Comparison of ENCODE assay signal across 38 cellular contexts in the genomic region with DNA sequence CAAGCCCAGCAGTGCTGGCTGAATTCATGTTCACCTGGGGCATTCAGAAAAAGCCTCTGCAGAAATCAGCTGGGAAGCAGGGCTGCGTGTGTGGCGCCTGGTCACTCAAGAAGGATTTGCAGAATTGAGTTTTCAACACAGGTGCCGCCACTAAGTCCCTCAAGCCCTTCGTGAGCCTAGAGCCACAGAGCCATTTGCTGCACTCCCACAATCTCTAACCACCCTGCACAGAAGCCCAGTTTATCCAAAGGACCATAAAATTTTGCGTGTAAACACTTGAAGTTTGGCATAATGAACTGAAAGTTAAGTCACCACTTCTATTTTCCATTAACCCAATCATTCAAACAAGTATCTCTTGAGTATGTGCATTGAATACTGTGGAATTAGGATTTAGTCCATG.
"Had no signal": no experiment of that assay in that cellular context is flagged by ENCODE, and none has a peak within 500 bp of the region (broad histone marks: within the 10 kb centered on the region; RNA-seq: fewer than 3 reads in every experiment).

No MANE protein-coding gene starts in this region.

- H3K4me1 ChIP-seq: colonic mucosa, pancreas, prostate gland had no signal

- H3K36me3 Mint-ChIP-seq: activated naive CD4-positive, alpha-beta T cell treated with anti-CD3 and anti-CD28 coated beads, Interleukin-2, amount 10 ng/mL, durations not matched to agents 7 days and 5 days; activated naive CD8-positive, alpha-beta T cell treated with anti-CD3 and anti-CD28 coated beads, Interleukin-2, amount 10 ng/mL, durations not matched to agents 7 days and 5 days; brain; naive B cell; stimulated activated effector memory CD8-positive, alpha-beta T cell treated with anti-CD3 and anti-CD28 coated beads, Interleukin-12 subunit alpha, Interleukin-12 subunit beta, amount 100 ng/mL, for 72 hours; type B pancreatic cell had no signal

- ATAC-seq: activated CD4-positive, CD25-positive, alpha-beta regulatory T cell treated with anti-CD3 and anti-CD28 coated beads, Interleukin-2, amount 50 U/mL, for 24 hours; heart right ventricle; left lobe of liver; mucosa of descending colon; pancreas; sciatic nerve; stimulated activated effector memory CD8-positive, alpha-beta T cell treated with anti-CD3 and anti-CD28 coated beads, Interleukin-12 subunit alpha, Interleukin-12 subunit beta, amount 100 ng/mL, for 72 hours had no signal

- H3K9me3 ChIP-seq: ascending aorta, colonic mucosa, esophagus squamous epithelium, heart right ventricle, lower lobe of right lung, mucosa of descending colon, pancreas, prostate gland, uterus had no signal

- H3K4me3 ChIP-seq: ascending aorta, cardiac muscle cell, colonic mucosa, esophagus squamous epithelium, heart right ventricle, lower lobe of right lung, mucosa of descending colon, pancreas, prostate gland, uterus had no signal

- H3K4me3 Mint-ChIP-seq: activated naive CD4-positive, alpha-beta T cell treated with anti-CD3 and anti-CD28 coated beads, Interleukin-2, amount 10 ng/mL, durations not matched to agents 7 days and 5 days; activated naive CD8-positive, alpha-beta T cell treated with anti-CD3 and anti-CD28 coated beads, Interleukin-2, amount 10 ng/mL, durations not matched to agents 7 days and 5 days; activated T-helper 1 cell treated with anti-CD3 and anti-CD28 coated beads, Interleukin-12 subunit alpha, Interleukin-12 subunit beta, Interleukin-2, Interleukin-4 antibody, amounts not matched to agents 30 ng/mL and 10 ng/mL and 1 ng/mL, durations not matched to agents 14 hours and 24 hours and 36 hours; brain; naive B cell; stimulated activated effector memory CD8-positive, alpha-beta T cell treated with anti-CD3 and anti-CD28 coated beads, Interleukin-12 subunit alpha, Interleukin-12 subunit beta, amount 100 ng/mL, for 72 hours; stimulated activated naive CD8-positive, alpha-beta T cell treated with anti-CD3 and anti-CD28 coated beads, Interleukin-15, Interleukin-2, amounts not matched to agents 100 ng/mL and 50 ng/mL, for 24 hours; type B pancreatic cell had no signal

- H3K36me3 ChIP-seq: ascending aorta, cardiac muscle cell, colonic mucosa, esophagus squamous epithelium, heart right ventricle, lower lobe of right lung, pancreas, prostate gland, uterus, WERI-Rb-1 had no signal

- H3K27ac Mint-ChIP-seq: activated naive CD4-positive, alpha-beta T cell treated with anti-CD3 and anti-CD28 coated beads, Interleukin-2, amount 10 ng/mL, durations not matched to agents 7 days and 5 days; activated naive CD8-positive, alpha-beta T cell treated with anti-CD3 and anti-CD28 coated beads, Interleukin-2, amount 10 ng/mL, durations not matched to agents 7 days and 5 days; activated T-helper 1 cell treated with anti-CD3 and anti-CD28 coated beads, Interleukin-12 subunit alpha, Interleukin-12 subunit beta, Interleukin-2, Interleukin-4 antibody, amounts not matched to agents 30 ng/mL and 10 ng/mL and 1 ng/mL, durations not matched to agents 14 hours and 24 hours and 36 hours; naive B cell; stimulated activated effector memory CD8-positive, alpha-beta T cell treated with anti-CD3 and anti-CD28 coated beads, Interleukin-12 subunit alpha, Interleukin-12 subunit beta, amount 100 ng/mL, for 72 hours; stimulated activated naive CD8-positive, alpha-beta T cell treated with anti-CD3 and anti-CD28 coated beads, Interleukin-15, Interleukin-2, amounts not matched to agents 100 ng/mL and 50 ng/mL, for 24 hours had no signal

- H3K4me1 Mint-ChIP-seq: activated naive CD8-positive, alpha-beta T cell treated with anti-CD3 and anti-CD28 coated beads, Interleukin-2, amount 10 ng/mL, durations not matched to agents 7 days and 5 days had no signal

- H3K9me3 Mint-ChIP-seq: activated naive CD4-positive, alpha-beta T cell treated with anti-CD3 and anti-CD28 coated beads, Interleukin-2, amount 10 ng/mL, durations not matched to agents 7 days and 5 days; activated naive CD8-positive, alpha-beta T cell treated with anti-CD3 and anti-CD28 coated beads, Interleukin-2, amount 10 ng/mL, durations not matched to agents 7 days and 5 days; activated T-helper 1 cell treated with anti-CD3 and anti-CD28 coated beads, Interleukin-12 subunit alpha, Interleukin-12 subunit beta, Interleukin-2, Interleukin-4 antibody, amounts not matched to agents 30 ng/mL and 10 ng/mL and 1 ng/mL, durations not matched to agents 14 hours and 24 hours and 36 hours; brain; naive B cell; stimulated activated effector memory CD8-positive, alpha-beta T cell treated with anti-CD3 and anti-CD28 coated beads, Interleukin-12 subunit alpha, Interleukin-12 subunit beta, amount 100 ng/mL, for 72 hours; stimulated activated naive CD8-positive, alpha-beta T cell treated with anti-CD3 and anti-CD28 coated beads, Interleukin-15, Interleukin-2, amounts not matched to agents 100 ng/mL and 50 ng/mL, for 24 hours; type B pancreatic cell had no signal

- H3K27ac ChIP-seq: ascending aorta, cardiac muscle cell, colonic mucosa, epithelial cell of prostate, heart right ventricle, lower lobe of right lung, pancreas, prostate gland, uterus, WERI-Rb-1 had no signal

- DNase-seq: activated CD4-positive, alpha-beta T cell treated with anti-CD3 and anti-CD28 coated beads for 48 hours; activated CD4-positive, alpha-beta T cell treated with anti-CD3 and anti-CD28 coated beads, Interleukin-2, amount 50 U/mL, for 48 hours; activated CD8-positive, alpha-beta memory T cell treated with anti-CD3 and anti-CD28 coated beads, Interleukin-2, amount 50 U/mL, for 4 hours; activated gamma-delta T cell; activated naive CD4-positive, alpha-beta T cell treated with anti-CD3 and anti-CD28 coated beads, Interleukin-2, amount 10 ng/mL, durations not matched to agents 7 days and 5 days; activated naive CD8-positive, alpha-beta T cell treated with anti-CD3 and anti-CD28 coated beads, Interleukin-2, amount 10 ng/mL, durations not matched to agents 7 days and 5 days; activated T-cell treated with anti-CD3 and anti-CD28 coated beads, Interleukin-2, amount 50 U/mL, for 1 hour; cerebellar nuclear complex; colonic mucosa; effector CD8-positive, alpha-beta T cell; esophagus squamous epithelium; foreskin melanocyte; heart right ventricle; kidney glomerular epithelial cell; lower lobe of right lung; mesenchymal stem cell; mucosa of descending colon; naive B cell; nucleus accumbens; pancreas; retina; small intestine; stimulated activated CD4-positive, alpha-beta T cell treated with anti-CD3 and anti-CD28 coated beads, Interleukin-4, amount 100 ng/mL, for 24 hours; substantia nigra; uterus; WERI-Rb-1 had no signal

- H3K27me3 Mint-ChIP-seq: brain, type B pancreatic cell had no signal

- H3K27me3 ChIP-seq: ascending aorta, cardiac muscle cell, colonic mucosa, esophagus squamous epithelium, heart right ventricle, pancreas, uterus had no signal
